Comparison of ENCODE assay signal across 8 cellular contexts in genomic region chr1:26472330-26472900, GRCh38. TPM values are rescaled to one million over a fixed set of nuclear protein-coding genes. Genes with fewer than 3 reads are reported as not detected.
DNase-seq lines count a peak whose midpoint lies in the region; FAIRE-seq and TF ChIP-seq lines count a peak whose summit lies in the region.

Gene HMGN2, plus strand, starts transcription at chr1:26472440. Its CDS starts 173 bp downstream, at chr1:26472613.

- H3K27ac Mint-ChIP-seq in activated naive CD4-positive, alpha-beta T cell treated with anti-CD3 and anti-CD28 coated beads, Interleukin-2, amount 10 ng/mL, durations not matched to agents 7 days and 5 days, result peak within 1 kb of the TSS; percentile 99

- H3K4me2 ChIP-seq in Loucy (ENCODE audit: low read depth, low read length, poor library complexity, severe bottlenecking) (peak within 1 kb of the TSS; percentile 92), SK-N-SH (peak within 1 kb of the TSS; percentile 82)

- H4K20me1 ChIP-seq in Loucy (ENCODE audit: insufficient read depth, low read length, poor library complexity, severe bottlenecking) (peaks cover 39% of the 10 kb centered on the region), SK-N-SH (ENCODE audit: insufficient read depth) (peaks cover 41% of the 10 kb centered on the region)

- H3K4me1 Mint-ChIP-seq in activated naive CD4-positive, alpha-beta T cell treated with anti-CD3 and anti-CD28 coated beads, Interleukin-2, amount 10 ng/mL, durations not matched to agents 7 days and 5 days, result peaks cover 57% of the 10 kb centered on the region

- H3K4me3 ChIP-seq in Loucy (ENCODE audit: low read length, poor library complexity, severe bottlenecking) (peak within 1 kb of the TSS; percentile 92), SK-N-SH (ENCODE audit: low read depth in 2 of 2, low read length in 1 of 2) (peak within 1 kb of the TSS; percentile 94 to 95)

- H3K27me3 ChIP-seq in Loucy (ENCODE audit: insufficient read depth, low read length, poor library complexity, severe bottlenecking) (peaks cover 4% of the 10 kb centered on the region), SK-N-SH (ENCODE audit: insufficient read depth) (no peaks in the 10 kb centered on the region)

- peaks cover 24% of the 10 kb centered on the region for H3K36me3 ChIP-seq in ES-I3 (ENCODE audit: insufficient read depth, low read length)
- H3K36me3 ChIP-seq in Loucy (ENCODE audit: insufficient read depth, low read length), result peaks cover 54% of the 10 kb centered on the region
- H3K36me3 ChIP-seq in SK-N-SH (replicated peaks in 1 of 2; ENCODE audit: control insufficient read depth in 1 of 2, insufficient read depth in 2 of 2, low read length in 1 of 2), result peaks cover 40 to 57% of the 10 kb centered on the region in 2 experiments

- peak within 1 kb of the TSS; percentile 96 to 98 for H3K27ac ChIP-seq in SK-N-SH (ENCODE audit: low read depth in 2 of 2, low read length in 1 of 2)
- H3K27ac ChIP-seq in substantia nigra (ENCODE audit: low read depth, low read length, poor library complexity, severe bottlenecking), result peak within 1 kb of the TSS; percentile 99

- peak; percentile 67; the same call in 1 of the 2 replicates for TF ChIP-seq POLR2A in H54 (IDR thresholded peaks at IDR 0.05; ENCODE audit: low read depth, low read length)

- H3K9me2 ChIP-seq in Loucy (replicated peaks; ENCODE audit: low read depth, low read length) (no peaks in the 10 kb centered on the region), SK-N-SH (no peaks in the 10 kb centered on the region)

- CTCF ChIA-PET in SK-N-SH (lab: Yijun Ruan, JAX), result interaction anchor here (0.7 to 1.8 kb wide), 8 partner anchors 9 to 220 kb away, joined by 3 to 6 read pairs (median 4); partner anchors contain the start of gene DHDDS
- CTCF ChIA-PET in activated naive CD4-positive, alpha-beta T cell treated with anti-CD3 and anti-CD28 coated beads, Interleukin-2, amount 10 ng/mL, durations not matched to agents 7 days and 5 days (lab: Charles Lee), result interaction anchor here (1.1 to 4.0 kb wide), 4 partner anchors 12 to 55 kb away, joined by 4 to 33 read pairs (median 4); partner anchors contain the start of gene DHDDS

- H3K9me3 ChIP-seq in ES-I3 (ENCODE audit: control insufficient read depth, insufficient read depth, low read length) (no peaks in the 10 kb centered on the region), Loucy (ENCODE audit: insufficient read depth, low read depth, low read length) (no peaks in the 10 kb centered on the region), SK-N-SH (no peaks in the 10 kb centered on the region)

- no peak for TF ChIP-seq CTCF in Loucy (conservative IDR thresholded peaks at IDR 0.05; ENCODE audit: low read length)
- no peak for TF ChIP-seq CTCF in SK-N-SH (IDR thresholded peaks at IDR 0.05)

- peak; percentile 54 for DNase-seq in H54 (ENCODE audit: insufficient read length, low spot score)
- peak; percentile 95 for DNase-seq in SK-N-SH
- peak; percentile 95 for DNase-seq in activated naive CD4-positive, alpha-beta T cell treated with anti-CD3 and anti-CD28 coated beads, Interleukin-2, amount 10 ng/mL, durations not matched to agents 7 days and 5 days
- DNase-seq in globus pallidus (ENCODE audit: low spot score), result peak; percentile 93
- DNase-seq in nucleus accumbens (lab: John Stamatoyannopoulos, UW), result peak; percentile 61 to 97 (median 89)
- peak; percentile 47 to 95 (median 89) for DNase-seq in substantia nigra (lab: John Stamatoyannopoulos, UW)

- H3K9ac ChIP-seq in ES-I3 (ENCODE audit: low read depth, low read length) (peak within 1 kb of the TSS; percentile 76), Loucy (ENCODE audit: low read depth, low read length, poor library complexity, severe bottlenecking) (peak within 1 kb of the TSS; percentile 100), SK-N-SH (peak within 1 kb of the TSS; percentile 100)

- H3K4me3 Mint-ChIP-seq in activated naive CD4-positive, alpha-beta T cell treated with anti-CD3 and anti-CD28 coated beads, Interleukin-2, amount 10 ng/mL, durations not matched to agents 7 days and 5 days, result peak within 1 kb of the TSS; percentile 93

- FAIRE-seq in H54 (lab: Jason Lieb, UNC), result no peak

- peaks cover 57% of the 10 kb centered on the region for H3K36me3 Mint-ChIP-seq in activated naive CD4-positive, alpha-beta T cell treated with anti-CD3 and anti-CD28 coated beads, Interleukin-2, amount 10 ng/mL, durations not matched to agents 7 days and 5 days

- no peaks in the 10 kb centered on the region for H3K9me3 Mint-ChIP-seq in activated naive CD4-positive, alpha-beta T cell treated with anti-CD3 and anti-CD28 coated beads, Interleukin-2, amount 10 ng/mL, durations not matched to agents 7 days and 5 days

- no peak for TF ChIP-seq EP300 in SK-N-SH (IDR thresholded peaks at IDR 0.05; ENCODE audit: borderline replicate concordance in 1 of 2, low read depth in 1 of 2, low read length in 1 of 2)

- no peaks in the 10 kb centered on the region for H3K27me3 Mint-ChIP-seq in activated naive CD4-positive, alpha-beta T cell treated with anti-CD3 and anti-CD28 coated beads, Interleukin-2, amount 10 ng/mL, durations not matched to agents 7 days and 5 days

- peak within 1 kb of the TSS; percentile 81 for H2AFZ ChIP-seq in Loucy (ENCODE audit: low read length)
- no peak within 1 kb of the TSS for H2AFZ ChIP-seq in SK-N-SH (ENCODE audit: low read depth)

- POLR2A ChIA-PET in SK-N-SH (lab: Yijun Ruan, JAX), result interaction anchor here (0.6 to 2.6 kb wide), 10 partner anchors 9 to 552 kb away, joined by 3 to 16 read pairs (median 4); partner anchors contain the start of genes DHDDS and SH3BGRL3

- H3K4me1 ChIP-seq in ES-I3 (ENCODE audit: insufficient read depth, low read length) (peaks cover 7% of the 10 kb centered on the region), Loucy (ENCODE audit: insufficient read depth, low read length, poor library complexity, severe bottlenecking) (peaks cover 36% of the 10 kb centered on the region), SK-N-SH (ENCODE audit: control insufficient read depth in 1 of 2, insufficient read depth in 2 of 2, low read depth in 1 of 2, low read length in 1 of 2) (peaks cover 6 to 26% of the 10 kb centered on the region in 2 experiments; a peak in 3 of 4 replicates)

- H3F3A ChIP-seq in Loucy (ENCODE audit: low read depth) (peaks cover 19% of the 10 kb centered on the region), SK-N-SH (replicated peaks; ENCODE audit: insufficient read depth) (peaks cover 49% of the 10 kb centered on the region)

- H3K79me2 ChIP-seq in Loucy (ENCODE audit: insufficient read depth, low read length), result peaks cover 53% of the 10 kb centered on the region
- peaks cover 34% of the 10 kb centered on the region for H3K79me2 ChIP-seq in SK-N-SH (ENCODE audit: insufficient read depth)

- TF ChIP-seq RAD21 in SK-N-SH (IDR thresholded peaks at IDR 0.05; ENCODE audit: low read length), result no peak

- 0% methylated on average over 10 of the region's 66 CpGs for WGBS in SK-N-SH (ENCODE audit: low lambda C conversion rate)

TF ChIP-seq in SK-N-SH, 30 proteins besides CTCF, POLR2A, EP300 and RAD21 (continues in another document):
- TF ChIP-seq USF2 (IDR thresholded peaks at IDR 0.05; ENCODE audit: borderline replicate concordance, low read depth, low read length), result peak; percentile 68
- no peak for TF ChIP-seq RFX5 (IDR thresholded peaks at IDR 0.05; ENCODE audit: low read length)
- TF ChIP-seq IRF3 (IDR thresholded peaks at IDR 0.05; ENCODE audit: low read depth, low read length), result no peak
- no peak for TF ChIP-seq FOSL2 (IDR thresholded peaks at IDR 0.05; ENCODE audit: borderline replicate concordance, low read depth)
- TF ChIP-seq NRF1 (IDR thresholded peaks at IDR 0.05; ENCODE audit: low read depth, low read length), result no peak
- no peak for TF ChIP-seq TCF12 (IDR thresholded peaks at IDR 0.05)
- TF ChIP-seq ELF1 (IDR thresholded peaks at IDR 0.05), result no peak
- no peak for TF ChIP-seq JUND (IDR thresholded peaks at IDR 0.05)
- peak; percentile 92 for TF ChIP-seq USF1 (IDR thresholded peaks at IDR 0.05; ENCODE audit: borderline replicate concordance, low read depth)
- TF ChIP-seq TAF1 (IDR thresholded peaks at IDR 0.05; ENCODE audit: borderline replicate concordance, low read depth, low read length), result peak; percentile 86; the same call in 1 of the 2 replicates
- no peak for TF ChIP-seq GABPA (IDR thresholded peaks at IDR 0.05; ENCODE audit: low read depth)
- TF ChIP-seq RXRA (IDR thresholded peaks at IDR 0.05; ENCODE audit: borderline replicate concordance, low read depth), result 0 out of 2 replicates have a peak, but pooled peaks have one; percentile 14
- no peak; the same call in 1 of the 2 replicates for TF ChIP-seq MAX (IDR thresholded peaks at IDR 0.05; ENCODE audit: low read depth)
- TF ChIP-seq TEAD4 (IDR thresholded peaks at IDR 0.05; ENCODE audit: borderline replicate concordance, insufficient read depth), result no peak
- TF ChIP-seq MXI1 (IDR thresholded peaks at IDR 0.05; ENCODE audit: low read depth, low read length), result no peak

RNA-seq across cellular contexts. Expression of gene HMGN2, which starts in this region (rescaled TPM):
- polyA plus RNA-seq in SK-N-SH (2012; rRNA removed), result 343 and 644 TPM in 2 replicates
- 624 and 653 TPM in 2 replicates for polyA plus RNA-seq in SK-N-SH (2012; cell fraction: cytosol; rRNA removed)
- 304 and 357 TPM in 2 replicates for polyA plus RNA-seq in SK-N-SH (2012; cell fraction: nucleus; rRNA removed)

Comparison
In these comparisons a context has a peak if more than half of its experiments do, and no peak if none do; other contexts are left out.
1. Peak in every context shown above with its lines: DNase-seq, H3K4me3 ChIP-seq and H3K27ac ChIP-seq.